Comparison of ENCODE assay signal across 23 cellular contexts in the genomic region with DNA sequence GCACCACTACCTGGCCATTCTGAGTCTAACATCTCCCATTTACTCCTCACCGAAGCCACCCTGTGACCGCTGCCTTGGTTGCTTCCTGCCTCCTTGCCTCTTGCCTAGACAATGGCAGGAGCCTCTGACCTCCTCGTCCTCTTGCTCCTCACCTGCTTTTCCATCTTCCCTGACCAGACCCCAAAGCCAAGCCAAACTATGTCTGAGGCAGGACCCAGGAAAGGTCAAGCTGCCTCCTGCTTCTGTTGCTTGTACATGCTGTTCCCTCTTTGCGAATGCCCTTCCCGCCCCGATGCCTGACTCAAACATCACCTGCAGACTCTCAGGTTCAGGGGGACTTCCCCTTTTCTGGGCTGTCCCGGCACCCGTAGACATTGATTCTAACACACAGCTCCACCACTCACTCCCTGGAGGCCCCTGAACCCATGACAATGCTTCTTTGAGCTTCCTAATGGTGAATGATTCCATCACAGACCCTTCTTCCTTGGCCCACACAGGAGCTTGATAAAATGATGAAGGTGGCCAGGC.
"Had no signal": no experiment of that assay in that cellular context is flagged by ENCODE, and none has a peak within 500 bp of the region (broad histone marks: within the 10 kb centered on the region; RNA-seq: fewer than 3 reads in every experiment).

No MANE protein-coding gene starts in this region.

- H3K4me3 ChIP-seq: colonic mucosa, lung, right atrium auricular region, sigmoid colon, skin epidermis, suprapubic skin, thyroid gland, upper lobe of left lung, uterus had no signal

- H3K4me1 ChIP-seq: colonic mucosa, foreskin keratinocyte, sigmoid colon, suprapubic skin, thyroid gland, uterus had no signal

- ATAC-seq: foreskin keratinocyte; left cardiac atrium; left ventricle myocardium superior; naive thymus-derived CD4-positive, alpha-beta T cell had no signal

- H3K9me3 ChIP-seq: colonic mucosa, sigmoid colon, suprapubic skin, thyroid gland, upper lobe of left lung, uterus had no signal

- H3K27ac ChIP-seq: colonic mucosa, foreskin keratinocyte, right atrium auricular region, sigmoid colon, skin epidermis, suprapubic skin, thyroid gland, upper lobe of left lung, uterus had no signal

- H3K27me3 ChIP-seq: colonic mucosa, foreskin keratinocyte, right atrium auricular region, sigmoid colon, suprapubic skin, thyroid gland, upper lobe of left lung, uterus had no signal

- H3K36me3 ChIP-seq: colonic mucosa, right atrium auricular region, sigmoid colon, suprapubic skin, upper lobe of left lung, uterus had no signal

- FAIRE-seq: endothelial cell of umbilical vein, keratinocyte had no signal

- DNase-seq: colonic mucosa; dermis blood vessel endothelial cell; erythroblast; foreskin keratinocyte; immature natural killer cell; left cardiac atrium; left ventricle myocardium superior; mesenchymal stem cell; naive thymus-derived CD4-positive, alpha-beta T cell; nephron progenitor cell; sigmoid colon; stimulated activated CD4-positive, alpha-beta T cell treated with anti-CD3 and anti-CD28 coated beads, Interleukin-12 subunit alpha, Interleukin-12 subunit beta, amount 100 ng/mL, for 4 hours; stimulated activated CD4-positive, alpha-beta T cell treated with anti-CD3 and anti-CD28 coated beads, Interleukin-2, amount 100 ng/mL, for 48 hours; stimulated activated naive CD4-positive, alpha-beta T cell treated with Interleukin-2 at 50 U/mL for 16 hours; thyroid gland; uterus had no signal
